15 cellular contexts compared by ENCODE assay signal in the genomic region with DNA sequence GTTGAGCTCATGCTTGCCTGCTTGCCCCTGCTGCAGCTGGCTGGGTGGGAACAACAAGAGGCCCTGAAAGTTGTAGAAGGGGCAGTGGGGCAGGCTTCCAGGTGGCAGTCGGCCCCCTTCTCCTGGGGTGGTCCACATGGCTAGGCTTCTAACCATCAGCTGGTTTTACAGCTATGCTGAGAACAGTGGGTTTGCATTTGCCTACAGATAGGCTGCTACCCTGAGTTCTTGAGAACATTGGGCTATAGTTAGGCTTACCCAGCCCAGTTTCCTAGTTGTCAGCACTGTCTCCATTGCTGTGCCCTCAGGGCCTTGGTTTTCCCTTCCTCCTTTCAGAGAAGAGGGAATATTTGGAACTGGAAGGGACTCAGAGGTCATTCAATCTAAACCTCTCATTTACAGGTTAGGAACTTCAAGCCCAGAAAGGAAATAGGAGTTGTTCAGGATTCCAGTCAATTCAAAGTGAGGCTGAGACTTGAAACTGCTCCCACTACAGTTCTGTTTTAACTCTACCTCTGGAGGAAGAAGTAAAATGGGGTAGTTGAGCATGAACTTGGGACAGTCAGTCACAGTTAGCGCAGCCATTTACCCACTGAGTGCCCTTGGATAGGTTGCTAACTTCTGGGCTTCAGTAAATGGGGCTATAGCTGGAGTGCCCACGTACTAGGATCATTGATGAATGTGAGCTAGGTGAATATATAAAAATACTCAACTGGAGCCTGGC. TPM values are rescaled to one million over a fixed set of nuclear protein-coding genes. Genes with fewer than 3 reads are reported as not detected.
DNase-seq lines count a peak whose midpoint lies in the region; ATAC-seq and TF ChIP-seq lines count a peak whose summit lies in the region.
"Had no signal": no experiment of that assay in that cellular context is flagged by ENCODE, and none has a peak within 500 bp of the region (broad histone marks: within the 10 kb centered on the region; RNA-seq: fewer than 3 reads in every experiment).

No MANE protein-coding gene starts in this region.

- ATAC-seq in DND-41 (ENCODE audit: insufficient read depth, low read depth) (0 out of 3 replicates have a peak, but pooled peaks have one; percentile 22), T-helper 17 cell (peak; percentile 29), memory B cell (ENCODE audit: low read depth) (no peak)
- ATAC-seq: left ventricle myocardium superior, upper lobe of right lung had no signal

- peak; percentile 56 for DNase-seq in CD1c-positive myeloid dendritic cell (ENCODE audit: extremely low spot score)
- no peak for DNase-seq in DND-41
- DNase-seq in T-helper 17 cell, result no peak
- no peak for DNase-seq in memory B cell (ENCODE audit: low spot score in 2 of 2)
- no peak for DNase-seq in NCI-H2107 (lab: John Stamatoyannopoulos, UW)
- no peak for DNase-seq in T1000 (lab: John Stamatoyannopoulos, UW)
- no peak for DNase-seq in RKO (ENCODE audit: low spot score)
- DNase-seq in SHP77 (lab: John Stamatoyannopoulos, UW), result no peak
- DNase-seq: left ventricle myocardium superior, NCI-H1105 treated with DMSO at 0.1 percent for 48 hours, NCI-H226, retina, upper lobe of right lung had no signal

- peaks cover 99% of the 10 kb centered on the region for H3K79me2 ChIP-seq in DND-41 (ENCODE audit: insufficient read depth, low read length)

- no peak overlapping the region for H2AFZ ChIP-seq in DND-41 (ENCODE audit: low read depth, low read length)

- H3K27me3 ChIP-seq in DND-41 (ENCODE audit: insufficient read depth, low read length, poor library complexity), result no peaks in the 10 kb centered on the region
- H3K27me3 ChIP-seq: breast epithelium, upper lobe of right lung had no signal

- H3K9me3 ChIP-seq in DND-41 (ENCODE audit: insufficient read depth, low read length, severe bottlenecking), result no peaks in the 10 kb centered on the region
- no peaks in the 10 kb centered on the region for H3K9me3 ChIP-seq in T-helper 17 cell (ENCODE audit: control insufficient read depth, low read length, poor library complexity, severe bottlenecking)
- H3K9me3 ChIP-seq: breast epithelium, upper lobe of right lung had no signal

- H3K4me1 Mint-ChIP-seq in T-helper 17 cell, result peaks cover 63% of the 10 kb centered on the region
- H3K4me1 Mint-ChIP-seq in memory B cell, result peaks cover 62% of the 10 kb centered on the region

- H3K9me3 Mint-ChIP-seq in memory B cell, result no peaks in the 10 kb centered on the region
- H3K9me3 Mint-ChIP-seq: nephron had no signal

- no peak overlapping the region for H3K4me2 ChIP-seq in DND-41 (ENCODE audit: insufficient read depth, low read length)

- no peak overlapping the region for H3K4me3 Mint-ChIP-seq in T-helper 17 cell
- H3K4me3 Mint-ChIP-seq in memory B cell, result no peak overlapping the region
- H3K4me3 Mint-ChIP-seq: nephron had no signal

- H3K27ac Mint-ChIP-seq in T-helper 17 cell, result peak overlapping the region; percentile 83
- H3K27ac Mint-ChIP-seq in memory B cell, result peak overlapping the region; percentile 9

- H3K27me3 Mint-ChIP-seq in T-helper 17 cell, result no peaks in the 10 kb centered on the region
- no peaks in the 10 kb centered on the region for H3K27me3 Mint-ChIP-seq in memory B cell

- no peak overlapping the region for H3K9ac ChIP-seq in DND-41 (ENCODE audit: low read depth, low read length)

- peaks cover 7% of the 10 kb centered on the region for H3K36me3 Mint-ChIP-seq in T-helper 17 cell (ENCODE audit: low read depth)
- H3K36me3 Mint-ChIP-seq in memory B cell, result peaks cover 3% of the 10 kb centered on the region

- peaks cover 26% of the 10 kb centered on the region for H3K4me1 ChIP-seq in DND-41 (ENCODE audit: insufficient read depth, low read length)

- peaks cover 93% of the 10 kb centered on the region for H4K20me1 ChIP-seq in DND-41 (ENCODE audit: insufficient read depth, low read length)

- no peak overlapping the region for H3K27ac ChIP-seq in DND-41 (ENCODE audit: low read length)
- H3K27ac ChIP-seq: breast epithelium, upper lobe of right lung had no signal

- no peak overlapping the region for H3K4me3 ChIP-seq in DND-41 (ENCODE audit: low read depth in 1 of 2, low read length in 2 of 2)
- H3K4me3 ChIP-seq: breast epithelium, upper lobe of right lung had no signal

- TF ChIP-seq CTCF in DND-41 (IDR thresholded peaks at IDR 0.05; ENCODE audit: borderline replicate concordance, extremely low read depth, low read length, poor library complexity, severe bottlenecking), result no peak

- H3K36me3 ChIP-seq in DND-41 (ENCODE audit: insufficient read depth, low read length), result peaks cover 65% of the 10 kb centered on the region
- H3K36me3 ChIP-seq: breast epithelium, upper lobe of right lung had no signal

RNA-seq across cellular contexts. Expression of a gene that starts 11.5 kb away (rescaled TPM):
- 100 to 1,000 TPM; 121 to 125 TPM for total RNA-seq in T-helper 17 cell
